Comparison of ENCODE assay signal across 19 cellular contexts in the genomic region with DNA sequence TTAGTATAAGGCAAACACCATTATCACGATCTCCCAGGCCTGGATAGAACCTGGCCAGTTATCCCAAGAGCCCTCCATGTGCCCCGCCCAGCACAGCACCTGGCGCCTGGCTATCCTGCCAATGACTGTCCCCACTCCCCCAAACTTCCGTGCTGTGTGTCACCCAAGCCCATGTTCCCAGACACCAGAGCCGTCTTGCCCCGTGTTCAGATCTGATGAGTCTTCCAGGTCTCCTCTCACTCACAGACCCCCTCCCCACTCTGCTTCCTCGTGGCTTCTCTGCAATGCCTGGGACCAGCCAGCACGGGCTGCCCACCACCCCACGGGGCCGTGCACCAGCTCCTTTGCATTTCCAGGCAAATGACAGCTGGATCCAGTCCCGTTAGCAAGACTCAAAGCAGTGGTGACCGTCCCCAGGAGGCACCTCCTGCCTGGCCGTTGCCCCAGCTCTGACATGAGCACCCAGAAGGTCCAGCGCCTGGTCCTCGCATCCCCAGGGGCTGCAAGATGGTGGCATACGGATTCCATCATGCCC.
"Had no signal": no experiment of that assay in that cellular context is flagged by ENCODE, and none has a peak within 500 bp of the region (broad histone marks: within the 10 kb centered on the region; RNA-seq: fewer than 3 reads in every experiment).

No MANE protein-coding gene starts in this region.

- H3K4me1 Mint-ChIP-seq: activated CD4-positive, alpha-beta T cell treated with anti-CD3 and anti-CD28 coated beads, Interleukin-2, amount 10 ng/mL, durations not matched to agents 7 days and 5 days; activated naive CD8-positive, alpha-beta T cell treated with anti-CD3 and anti-CD28 coated beads, Interleukin-2, amount 10 ng/mL, durations not matched to agents 7 days and 5 days; T-cell had no signal

- DNase-seq: activated CD4-positive, alpha-beta T cell treated with anti-CD3 and anti-CD28 coated beads, Interleukin-2, amount 10 ng/mL, durations not matched to agents 7 days and 5 days; activated CD8-positive, alpha-beta memory T cell treated with anti-CD3 and anti-CD28 coated beads for 24 hours; activated gamma-delta T cell; activated naive CD8-positive, alpha-beta T cell treated with anti-CD3 and anti-CD28 coated beads, Interleukin-2, amount 10 ng/mL, durations not matched to agents 7 days and 5 days; activated T-cell treated with anti-CD3 and anti-CD28 coated beads for 4 hours; foreskin melanocyte; heart right ventricle; occipital lobe; stimulated activated CD4-positive, alpha-beta T cell treated with anti-CD3 and anti-CD28 coated beads, Interleukin-4, amount 100 ng/mL, for 1 hour; stimulated activated CD8-positive, alpha-beta memory T cell treated with anti-CD3 and anti-CD28 coated beads, Interleukin-4, amount 100 ng/mL, for 48 hours; T-cell; T1000; testis had no signal

- H3K4me1 ChIP-seq: breast epithelium had no signal

- H3K27me3 ChIP-seq: heart right ventricle, testis had no signal

- H3K27ac ChIP-seq: breast epithelium, heart right ventricle, SK-N-MC, VCaP had no signal

- ATAC-seq: naive thymus-derived CD8-positive, alpha-beta T cell; T-cell had no signal

- H3K36me3 ChIP-seq: breast epithelium, heart right ventricle had no signal

- H3K9me3 Mint-ChIP-seq: activated naive CD8-positive, alpha-beta T cell treated with anti-CD3 and anti-CD28 coated beads, Interleukin-2, amount 10 ng/mL, durations not matched to agents 7 days and 5 days; naive thymus-derived CD8-positive, alpha-beta T cell; stimulated activated naive CD8-positive, alpha-beta T cell treated with anti-CD3 and anti-CD28 coated beads, Interleukin-15, Interleukin-2, amounts not matched to agents 100 ng/mL and 50 ng/mL, for 24 hours; T-cell had no signal

- H3K4me3 Mint-ChIP-seq: activated CD4-positive, alpha-beta T cell treated with anti-CD3 and anti-CD28 coated beads, Interleukin-2, amount 10 ng/mL, durations not matched to agents 7 days and 5 days; activated naive CD8-positive, alpha-beta T cell treated with anti-CD3 and anti-CD28 coated beads, Interleukin-2, amount 10 ng/mL, durations not matched to agents 7 days and 5 days; naive thymus-derived CD8-positive, alpha-beta T cell; stimulated activated naive CD8-positive, alpha-beta T cell treated with anti-CD3 and anti-CD28 coated beads, Interleukin-15, Interleukin-2, amounts not matched to agents 100 ng/mL and 50 ng/mL, for 24 hours; T-cell had no signal

- H3K36me3 Mint-ChIP-seq: activated naive CD8-positive, alpha-beta T cell treated with anti-CD3 and anti-CD28 coated beads, Interleukin-2, amount 10 ng/mL, durations not matched to agents 7 days and 5 days; naive thymus-derived CD8-positive, alpha-beta T cell; T-cell had no signal

- H3K27ac Mint-ChIP-seq: activated CD4-positive, alpha-beta T cell treated with anti-CD3 and anti-CD28 coated beads, Interleukin-2, amount 10 ng/mL, durations not matched to agents 7 days and 5 days; activated naive CD8-positive, alpha-beta T cell treated with anti-CD3 and anti-CD28 coated beads, Interleukin-2, amount 10 ng/mL, durations not matched to agents 7 days and 5 days; stimulated activated naive CD8-positive, alpha-beta T cell treated with anti-CD3 and anti-CD28 coated beads, Interleukin-15, Interleukin-2, amounts not matched to agents 100 ng/mL and 50 ng/mL, for 24 hours; T-cell had no signal

- H3K9me3 ChIP-seq: breast epithelium, heart right ventricle, testis had no signal

- H3K4me3 ChIP-seq: breast epithelium, heart right ventricle, lung, SK-N-MC, testis had no signal
